12 cellular contexts compared by ENCODE assay signal in the genomic region with DNA sequence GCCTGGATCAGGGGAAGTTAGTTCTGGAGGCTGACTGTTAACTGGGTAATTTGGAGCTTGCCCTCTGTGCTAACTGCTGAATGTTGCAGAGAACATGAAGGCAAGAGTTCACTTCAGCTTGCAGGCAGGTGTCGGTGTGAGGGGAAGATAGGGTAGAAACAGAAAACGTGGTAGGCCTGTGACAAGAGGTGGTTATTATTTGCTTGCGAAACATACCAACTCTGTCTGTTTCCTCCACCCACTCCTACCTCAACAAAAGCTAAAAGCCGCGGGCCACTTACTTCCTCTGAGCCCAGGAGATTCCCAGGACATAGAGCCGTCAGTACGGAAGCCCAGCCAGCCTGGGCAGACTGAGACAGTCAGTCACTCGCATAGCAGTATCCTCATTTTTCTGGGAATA.
A peak's percentile ranks its signal among the peaks of the same experiment; 100 is the strongest.
DNase-seq lines count a peak whose midpoint lies in the region; ATAC-seq and TF ChIP-seq lines count a peak whose summit lies in the region.
"Had no signal": no experiment of that assay in that cellular context is flagged by ENCODE, and none has a peak within 500 bp of the region (broad histone marks: within the 10 kb centered on the region; RNA-seq: fewer than 3 reads in every experiment).

No MANE protein-coding gene starts in this region.

- TF ChIP-seq CTCF in omental fat pad (IDR thresholded peaks at IDR 0.05) (no peak), glutamatergic neuron (IDR thresholded peaks at IDR 0.05; ENCODE audit: partially characterized antibody, unreplicated experiment) (no peak)

- DNase-seq in OCI-M1 (lab: John Stamatoyannopoulos, UW) (peak; percentile 38), omental fat pad (ENCODE audit: low spot score) (no peak), DMS153 (lab: John Stamatoyannopoulos, UW) (no peak), glutamatergic neuron (no peak)
- no peak for DNase-seq in effector memory CD8-positive, alpha-beta T cell
- DNase-seq: activated CD8-positive, alpha-beta T cell treated with anti-CD3 and anti-CD28 coated beads for 36 hours; activated gamma-delta T cell treated with Interleukin-2 at 50 U/mL for 16 hours; CD4-positive, alpha-beta T cell; stimulated activated naive CD4-positive, alpha-beta T cell treated with Interleukin-2 at 50 U/mL for 16 hours had no signal

- H3K9me3 Mint-ChIP-seq in effector memory CD8-positive, alpha-beta T cell: no peaks in the 10 kb centered on the region
- H3K9me3 Mint-ChIP-seq in glutamatergic neuron (ENCODE audit: unreplicated experiment): no peaks in the 10 kb centered on the region
- H3K9me3 Mint-ChIP-seq: activated CD8-positive, alpha-beta T cell treated with anti-CD3 and anti-CD28 coated beads for 36 hours; CD4-positive, alpha-beta T cell; memory B cell had no signal

- peaks cover 42% of the 10 kb centered on the region in 2 donors for H3K27me3 Mint-ChIP-seq in effector memory CD8-positive, alpha-beta T cell
- H3K27me3 Mint-ChIP-seq in glutamatergic neuron (ENCODE audit: unreplicated experiment): no peaks in the 10 kb centered on the region

- H3K4me3 Mint-ChIP-seq in effector memory CD8-positive, alpha-beta T cell: no peak overlapping the region
- no peak overlapping the region for H3K4me3 Mint-ChIP-seq in glutamatergic neuron (ENCODE audit: unreplicated experiment)
- H3K4me3 Mint-ChIP-seq: activated CD8-positive, alpha-beta T cell treated with anti-CD3 and anti-CD28 coated beads for 36 hours; CD4-positive, alpha-beta T cell; memory B cell had no signal

- ATAC-seq in GM18868 (IDR thresholded peaks at IDR 0.05; ENCODE audit: unreplicated experiment) (peak; percentile 49), HG02870 (IDR thresholded peaks at IDR 0.05; ENCODE audit: unreplicated experiment) (peak; percentile 63), omental fat pad (ENCODE audit: low FRiP score) (peak; percentile 32)
- no peak for ATAC-seq in effector memory CD8-positive, alpha-beta T cell (replicated peaks)
- ATAC-seq: activated CD8-positive, alpha-beta T cell treated with anti-CD3 and anti-CD28 coated beads for 36 hours had no signal

- H3K4me1 Mint-ChIP-seq in effector memory CD8-positive, alpha-beta T cell (ENCODE audit: low read depth in 2 of 2): no peaks in the 10 kb centered on the region
- no peaks in the 10 kb centered on the region for H3K4me1 Mint-ChIP-seq in glutamatergic neuron (ENCODE audit: low read depth, unreplicated experiment)

- H3K36me3 Mint-ChIP-seq in effector memory CD8-positive, alpha-beta T cell (ENCODE audit: insufficient read depth): no peaks in the 10 kb centered on the region
- H3K36me3 Mint-ChIP-seq in glutamatergic neuron (ENCODE audit: unreplicated experiment): no peaks in the 10 kb centered on the region
- H3K36me3 Mint-ChIP-seq: memory B cell had no signal

- H3K27ac Mint-ChIP-seq in effector memory CD8-positive, alpha-beta T cell: no peak overlapping the region
- H3K27ac Mint-ChIP-seq in glutamatergic neuron (ENCODE audit: unreplicated experiment): no peak overlapping the region
- H3K27ac Mint-ChIP-seq: activated CD8-positive, alpha-beta T cell treated with anti-CD3 and anti-CD28 coated beads for 36 hours; CD4-positive, alpha-beta T cell; memory B cell had no signal
